Comparison of ENCODE assay signal across 31 cellular contexts in the genomic region with DNA sequence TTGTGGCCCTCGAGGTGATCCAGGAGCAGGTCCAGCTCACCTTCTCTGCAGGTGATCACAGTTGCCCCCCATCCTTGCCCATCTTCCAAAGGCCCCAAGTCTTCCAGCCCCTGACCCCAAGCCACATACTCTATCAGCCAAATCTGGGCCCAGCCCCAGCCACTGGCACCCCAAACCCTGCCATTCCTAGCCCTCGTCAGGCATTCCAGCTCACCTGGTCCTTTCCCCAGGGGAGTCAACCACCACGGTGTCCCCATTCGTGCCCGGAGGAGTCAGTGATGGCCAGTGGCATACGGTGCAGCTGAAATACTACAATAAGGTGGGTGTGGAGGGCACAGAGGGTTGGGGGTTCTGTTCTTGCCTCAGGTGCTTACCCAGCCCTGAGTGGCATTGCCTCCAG. TPM values are rescaled to one million over a fixed set of nuclear protein-coding genes. Genes with fewer than 3 reads are reported as not detected.
"Had no signal": no experiment of that assay in that cellular context is flagged by ENCODE, and none has a peak within 500 bp of the region (broad histone marks: within the 10 kb centered on the region; RNA-seq: fewer than 3 reads in every experiment).

No MANE protein-coding gene starts in this region.

- H3K9me3 ChIP-seq: adrenal gland, SK-N-SH had no signal

- DNase-seq: activated B cell treated with CpG ODN at 0.5 μM for 24 hours; activated CD4-positive, alpha-beta memory T cell treated with anti-CD3 and anti-CD28 coated beads for 36 hours; activated CD4-positive, alpha-beta T cell treated with anti-CD3 and anti-CD28 coated beads for 4 hours; activated CD4-positive, alpha-beta T cell treated with anti-CD3 and anti-CD28 coated beads, Interleukin-2, amount 50 U/mL, for 1 hour; activated CD4-positive, CD25-positive, alpha-beta regulatory T cell treated with anti-CD3 and anti-CD28 coated beads, Interleukin-2, amount 50 U/mL, for 72 hours; activated CD8-positive, alpha-beta memory T cell treated with anti-CD3 and anti-CD28 coated beads, Interleukin-2, amount 50 U/mL, for 4 hours; activated gamma-delta T cell treated with Interleukin-2 at 50 U/mL for 16 hours; activated naive CD4-positive, alpha-beta T cell treated with anti-CD3 and anti-CD28 coated beads for 36 hours; activated T-cell treated with anti-CD3 and anti-CD28 coated beads for 4 hours; activated T-cell treated with anti-CD3 and anti-CD28 coated beads, Interleukin-2, amount 50 U/mL, for 4 hours; adrenal gland; anterior cingulate cortex; brain microvascular endothelial cell; NCI-H1092 treated with DMSO at 0.1 percent for 48 hours; NCI-H146; NCI-H187; NCI-H2029 treated with DMSO at 0.1 percent for 48 hours; NCI-H2107; NCI-H2171; NCI-H510A; NCI-H526; NCI-H748 treated with DMSO at 0.1 percent for 48 hours; OCI-M1; SHP77 treated with DMSO at 0.1 percent for 48 hours; SK-N-SH; T-helper 17 cell had no signal

- H3K27ac ChIP-seq: adrenal gland, brain microvascular endothelial cell, SJSA1, VCaP had no signal

- H3K4me2 ChIP-seq: SK-N-SH had no signal

- H3K36me3 Mint-ChIP-seq: activated CD4-positive, alpha-beta memory T cell treated with anti-CD3 and anti-CD28 coated beads for 36 hours; activated naive CD4-positive, alpha-beta T cell treated with anti-CD3 and anti-CD28 coated beads, Interleukin-2, amount 50 U/mL, for 72 hours had no signal

- H3K36me3 ChIP-seq: adrenal gland, brain microvascular endothelial cell, SJSA1 had no signal

- H3K27ac Mint-ChIP-seq: activated B cell treated with CpG ODN at 0.5 μM for 24 hours; activated CD4-positive, alpha-beta memory T cell treated with anti-CD3 and anti-CD28 coated beads for 36 hours; activated naive CD4-positive, alpha-beta T cell treated with anti-CD3 and anti-CD28 coated beads for 36 hours; activated naive CD4-positive, alpha-beta T cell treated with anti-CD3 and anti-CD28 coated beads, Interleukin-2, amount 50 U/mL, for 72 hours; activated T-helper 1 cell treated with anti-CD3 and anti-CD28 coated beads, Interleukin-12 subunit alpha, Interleukin-12 subunit beta, Interleukin-2, Interleukin-4 antibody, amounts not matched to agents 30 ng/mL and 10 ng/mL and 1 ng/mL, durations not matched to agents 14 hours and 24 hours and 36 hours; T-helper 17 cell had no signal

- H3K9ac ChIP-seq: SK-N-SH had no signal

- H3K4me1 ChIP-seq: adrenal gland, SJSA1 had no signal

- H3K4me3 Mint-ChIP-seq: activated B cell treated with CpG ODN at 0.5 μM for 24 hours; activated CD4-positive, alpha-beta memory T cell treated with anti-CD3 and anti-CD28 coated beads for 36 hours; activated naive CD4-positive, alpha-beta T cell treated with anti-CD3 and anti-CD28 coated beads for 36 hours; activated T-cell treated with anti-CD3 and anti-CD28 coated beads, Interleukin-2, amount 50 U/mL, for 4 hours; activated T-helper 1 cell treated with anti-CD3 and anti-CD28 coated beads, Interleukin-12 subunit alpha, Interleukin-12 subunit beta, Interleukin-2, Interleukin-4 antibody, amounts not matched to agents 30 ng/mL and 10 ng/mL and 1 ng/mL, durations not matched to agents 14 hours and 24 hours and 36 hours; T-helper 17 cell had no signal

- H3K4me3 ChIP-seq: adrenal gland, SJSA1 had no signal

- H3K27me3 ChIP-seq: adrenal gland, brain microvascular endothelial cell, SJSA1 had no signal

- H3K9me3 Mint-ChIP-seq: activated B cell treated with CpG ODN at 0.5 μM for 24 hours; activated CD4-positive, alpha-beta memory T cell treated with anti-CD3 and anti-CD28 coated beads for 36 hours; activated naive CD4-positive, alpha-beta T cell treated with anti-CD3 and anti-CD28 coated beads for 36 hours; activated naive CD4-positive, alpha-beta T cell treated with anti-CD3 and anti-CD28 coated beads, Interleukin-2, amount 50 U/mL, for 72 hours; activated T-cell treated with anti-CD3 and anti-CD28 coated beads, Interleukin-2, amount 50 U/mL, for 4 hours; activated T-helper 1 cell treated with anti-CD3 and anti-CD28 coated beads, Interleukin-12 subunit alpha, Interleukin-12 subunit beta, Interleukin-2, Interleukin-4 antibody, amounts not matched to agents 30 ng/mL and 10 ng/mL and 1 ng/mL, durations not matched to agents 14 hours and 24 hours and 36 hours had no signal

- H3K27me3 Mint-ChIP-seq: activated CD4-positive, alpha-beta memory T cell treated with anti-CD3 and anti-CD28 coated beads for 36 hours; T-helper 17 cell had no signal

- ATAC-seq: activated naive CD4-positive, alpha-beta T cell treated with anti-CD3 and anti-CD28 coated beads, Interleukin-2, amount 50 U/mL, for 72 hours; activated T-cell treated with anti-CD3 and anti-CD28 coated beads, Interleukin-2, amount 50 U/mL, for 4 hours; T-helper 17 cell had no signal

RNA-seq across cellular contexts. Expression of gene PSRC1, which starts 21.4 kb away (rescaled TPM):
- total RNA-seq: activated B cell treated with CpG ODN at 0.5 μM for 24 hours had no signal

RNA-seq across cellular contexts. Expression of gene MYBPHL, which starts 45.2 kb away (rescaled TPM):
- total RNA-seq: activated B cell treated with CpG ODN at 0.5 μM for 24 hours; activated CD4-positive, alpha-beta memory T cell treated with anti-CD3 and anti-CD28 coated beads for 36 hours; activated naive CD4-positive, alpha-beta T cell treated with anti-CD3 and anti-CD28 coated beads for 36 hours; activated naive CD4-positive, alpha-beta T cell treated with anti-CD3 and anti-CD28 coated beads, Interleukin-2, amount 50 U/mL, for 72 hours; activated T-cell treated with anti-CD3 and anti-CD28 coated beads, Interleukin-2, amount 50 U/mL, for 4 hours; activated T-helper 1 cell treated with anti-CD3 and anti-CD28 coated beads, Interleukin-12 subunit alpha, Interleukin-12 subunit beta, Interleukin-2, Interleukin-4 antibody, amounts not matched to agents 30 ng/mL and 10 ng/mL and 1 ng/mL, durations not matched to agents 14 hours and 24 hours and 36 hours; M059J; SJSA1; T-helper 17 cell had no signal
